In genomic region chr1:87024936-87025537, GRCh38 we compare ENCODE assay signal across 8 cellular contexts.
DNase-seq lines count a peak whose midpoint lies in the region; ATAC-seq and TF ChIP-seq lines count a peak whose summit lies in the region.

No MANE protein-coding gene starts in this region.

- no peak overlapping the region for H2AFZ ChIP-seq in mammary epithelial cell (ENCODE audit: low read depth, low read length)

- dilution Hi-C loops in mammary epithelial cell (cut with HindIII; ENCODE audit: low sequenced_read_pairs), result no loop called here

- no peak overlapping the region for H3K27ac ChIP-seq in mammary epithelial cell (ENCODE audit: insufficient read depth, low read depth, low read length)

- H3K79me2 ChIP-seq in mammary epithelial cell (ENCODE audit: insufficient read depth, low read length), result no peaks in the 10 kb centered on the region

- in situ Hi-C loops in mammary epithelial cell (cut with MboI; ENCODE audit: low sequenced_read_pairs in 2 of 2), result no loop called here

- H3K9me3 ChIP-seq in mammary epithelial cell (replicated peaks; ENCODE audit: insufficient read depth, low read length), result no peaks in the 10 kb centered on the region

- intact Hi-C loops in CD14-positive monocyte (cut with micrococcal nuclease) (no loop called here), mammary epithelial cell (cut with micrococcal nuclease) (loop anchor here (1.0 to 2.0 kb wide), 2 partner anchors 60 to 192 kb away; no protein-coding TSS in a partner anchor)

- CTCF ChIA-PET in mammary epithelial cell (lab: Charles Lee; ENCODE audit: low non-redundant PET), result interaction anchor here (0.6 kb wide), 2 partner anchors 109 to 272 kb away, joined by 4 to 5 read pairs; no protein-coding TSS in a partner anchor

- H4K20me1 ChIP-seq in mammary epithelial cell (ENCODE audit: insufficient read depth, low read length), result no peaks in the 10 kb centered on the region

- no peaks in the 10 kb centered on the region for H3K36me3 Mint-ChIP-seq in CD14-positive monocyte

- WGBS in mammary epithelial cell (ENCODE audit: low coverage, missing lambda C conversion rate), result 91% methylated on average over 2 of the region's 2 CpGs

- no peak overlapping the region for H3K27ac Mint-ChIP-seq in CD14-positive monocyte

- H3K4me1 ChIP-seq in mammary epithelial cell (ENCODE audit: insufficient read depth, low read length), result no peaks in the 10 kb centered on the region

- no TSS peak for BruUV-seq in mammary epithelial cell (replicated peaks; lab: Mats Ljungman, UMichigan)

- H3K9ac ChIP-seq in mammary epithelial cell (ENCODE audit: insufficient read depth, low read length), result no peak overlapping the region

- ATAC-seq in GM18861 (IDR thresholded peaks at IDR 0.05; ENCODE audit: unreplicated experiment) (peak; percentile 48), HG03103 (IDR thresholded peaks at IDR 0.05; ENCODE audit: low read depth, unreplicated experiment) (peak; percentile 72)

- H3K4me2 ChIP-seq in mammary epithelial cell (ENCODE audit: insufficient read depth, low read depth, low read length), result no peak overlapping the region

- no peaks in the 10 kb centered on the region for H3K4me1 Mint-ChIP-seq in CD14-positive monocyte

- no peaks in the 10 kb centered on the region for H3K27me3 Mint-ChIP-seq in CD14-positive monocyte (ENCODE audit: low read depth in 3 of 3)

- DNase-seq in CD14-positive monocyte (ENCODE audit: low spot score) (no peak), NCI-H345 (lab: John Stamatoyannopoulos, UW) (peak; percentile 60), mammary epithelial cell (peak; percentile 30), lung microvascular endothelial cell (ENCODE audit: low read depth in 2 of 2) (peak; percentile 36 to 50), HuH-7.5 (ENCODE audit: low spot score) (no peak)
- DNase-seq in activated CD4-positive, CD25-positive, alpha-beta regulatory T cell treated with anti-CD3 and anti-CD28 coated beads, Interleukin-2, amount 50 U/mL, for 72 hours, result no peak

- H3K27me3 ChIP-seq in mammary epithelial cell (ENCODE audit: insufficient read depth, low read length), result no peaks in the 10 kb centered on the region

- H3K36me3 ChIP-seq in mammary epithelial cell (ENCODE audit: insufficient read depth, low read length), result no peaks in the 10 kb centered on the region

- H3K9me3 Mint-ChIP-seq in CD14-positive monocyte, result no peaks in the 10 kb centered on the region

- H3K4me3 ChIP-seq in mammary epithelial cell (replicated peaks in 1 of 3; ENCODE audit: insufficient read depth in 1 of 3, low read depth in 2 of 3, low read length in 3 of 3), result no peak overlapping the region

- TF ChIP-seq CTCF in CD14-positive monocyte (IDR thresholded peaks at IDR 0.05), result peak; percentile 28
- TF ChIP-seq CTCF in mammary epithelial cell (conservative IDR thresholded peaks at IDR 0.05 in 1 of 2, IDR thresholded peaks at IDR 0.05 in 1 of 2; ENCODE audit: extremely low read depth in 1 of 2, insufficient read depth in 1 of 2, low read depth in 1 of 2, low read length in 2 of 2), result peak; percentile 58 to 69

- H3K4me3 Mint-ChIP-seq in CD14-positive monocyte, result no peak overlapping the region

Comparison
In these comparisons a context has a peak if more than half of its experiments do, and no peak if none do; other contexts are left out.
1. DNase-seq: peak in NCI-H345 (single experiment), mammary epithelial cell (single experiment) and lung microvascular endothelial cell (2 of 2); none in CD14-positive monocyte (single experiment), HuH-7.5 (single experiment) and activated CD4-positive, CD25-positive, alpha-beta regulatory T cell treated with anti-CD3 and anti-CD28 coated beads, Interleukin-2, amount 50 U/mL, for 72 hours (single experiment).